In genomic region chrX:32448320-32448719, GRCh38 we compare ENCODE assay signal across 8 cellular contexts.
DNase-seq lines count a peak whose midpoint lies in the region; ATAC-seq, FAIRE-seq and TF ChIP-seq lines count a peak whose summit lies in the region.

No MANE protein-coding gene starts in this region.

- ATAC-seq in GM18505 (IDR thresholded peaks at IDR 0.05; ENCODE audit: unreplicated experiment) (peak; percentile 99), GM21529 (IDR thresholded peaks at IDR 0.05; ENCODE audit: unreplicated experiment) (peak; percentile 99)

- intact Hi-C loops in posterior cingulate gyrus (cut with DNase I), result no loop called here

- peak; percentile 1 for DNase-seq in Jurkat, Clone E6-1 (ENCODE audit: low read depth, low spot score)
- DNase-seq in coronary artery (ENCODE audit: low spot score), result no peak
- no peak for DNase-seq in HTR-8/SVneo (ENCODE audit: insufficient read length, low spot score)
- no peak for DNase-seq in NCI-H345 (lab: John Stamatoyannopoulos, UW)
- DNase-seq in NCI-H345 treated with DMSO at 0.1 percent for 48 hours (lab: John Stamatoyannopoulos, UW; ENCODE audit: unreplicated experiment), result no peak
- no peak for DNase-seq in posterior cingulate gyrus

- H3K27ac ChIP-seq in coronary artery, result no peak overlapping the region

- no peak for TF ChIP-seq CTCF in coronary artery (IDR thresholded peaks at IDR 0.05)

- TF ChIP-seq POLR2A in GM18505 (IDR thresholded peaks at IDR 0.05; ENCODE audit: borderline replicate concordance, extremely low read depth, insufficient read depth, insufficient read length), result no peak

- no peak overlapping the region for H3K4me3 ChIP-seq in Jurkat, Clone E6-1 (ENCODE audit: low read length)
- H3K4me3 ChIP-seq in coronary artery, result peak overlapping the region; percentile 32

- FAIRE-seq in HTR-8/SVneo (lab: Jason Lieb, UNC), result no peak
